27 cellular contexts compared by ENCODE assay signal in the genomic region with DNA sequence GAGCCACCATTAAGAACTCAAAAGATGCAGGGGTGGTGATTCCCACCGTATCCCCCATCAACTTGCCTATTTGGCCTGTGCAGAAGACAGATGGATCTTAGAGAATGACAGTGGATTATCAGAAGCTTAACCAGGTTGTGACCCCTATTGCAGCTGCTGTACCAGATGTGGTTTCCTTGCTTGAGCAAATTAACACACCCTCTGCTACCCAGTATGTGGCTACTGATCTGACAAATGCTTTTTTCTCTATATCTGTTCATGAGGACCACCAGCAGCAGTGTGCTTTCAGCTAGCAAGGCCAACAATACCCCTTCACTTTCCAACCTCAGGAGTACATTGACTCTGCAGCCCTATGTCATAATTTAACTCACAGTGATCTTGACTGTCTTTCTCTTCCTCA.
"Had no signal": no experiment of that assay in that cellular context is flagged by ENCODE, and none has a peak within 500 bp of the region (broad histone marks: within the 10 kb centered on the region; RNA-seq: fewer than 3 reads in every experiment).

No MANE protein-coding gene starts in this region.

- ATAC-seq: esophagus mucosa; naive thymus-derived CD8-positive, alpha-beta T cell; psoas muscle had no signal

- H3K36me3 Mint-ChIP-seq: activated naive CD8-positive, alpha-beta T cell treated with anti-CD3 and anti-CD28 coated beads for 36 hours; mesothelial cell of epicardium had no signal

- H3K79me2 ChIP-seq: hepatocyte had no signal

- H3K27me3 ChIP-seq: hepatocyte, left lung, ovary, right atrium auricular region had no signal

- H3K27me3 Mint-ChIP-seq: activated naive CD8-positive, alpha-beta T cell treated with anti-CD3 and anti-CD28 coated beads for 36 hours had no signal

- H3K27ac ChIP-seq: hepatocyte, left lung, ovary, psoas muscle, right atrium auricular region, spleen, tibial artery had no signal

- H3K9me3 ChIP-seq: left lung, ovary, psoas muscle, right atrium auricular region, tibial artery had no signal

- H3K36me3 ChIP-seq: left lung, ovary, right atrium auricular region, spleen, tibial artery had no signal

- H3K4me3 Mint-ChIP-seq: activated B cell treated with CpG ODN at 0.5 μM for 24 hours; activated CD4-positive, alpha-beta T cell treated with anti-CD3 and anti-CD28 coated beads for 36 hours; activated naive CD8-positive, alpha-beta T cell treated with anti-CD3 and anti-CD28 coated beads for 36 hours; mesothelial cell of epicardium; naive thymus-derived CD8-positive, alpha-beta T cell; stimulated activated naive CD8-positive, alpha-beta T cell treated with anti-CD3 and anti-CD28 coated beads, Interleukin-15, Interleukin-2, amounts not matched to agents 100 ng/mL and 50 ng/mL, for 24 hours; T-helper 1 cell treated with Interleukin-12 subunit alpha and Interleukin-12 subunit beta and Interleukin-4 antibody, amounts not matched to agents 30 μg/mL and 1 μg/mL, for 36 hours had no signal

- H2AFZ ChIP-seq: hepatocyte had no signal

- H3K4me2 ChIP-seq: hepatocyte had no signal

- FAIRE-seq: astrocyte, frontal cortex had no signal

- H3K9me3 Mint-ChIP-seq: activated naive CD8-positive, alpha-beta T cell treated with anti-CD3 and anti-CD28 coated beads for 36 hours had no signal

- H3K4me1 ChIP-seq: left lung, psoas muscle, right atrium auricular region, tibial artery had no signal

- H3K4me3 ChIP-seq: hepatocyte, left lung, ovary, psoas muscle, right atrium auricular region, spleen, tibial artery had no signal

- H3K27ac Mint-ChIP-seq: activated B cell treated with CpG ODN at 0.5 μM for 24 hours; activated CD4-positive, alpha-beta T cell treated with anti-CD3 and anti-CD28 coated beads for 36 hours; activated naive CD8-positive, alpha-beta T cell treated with anti-CD3 and anti-CD28 coated beads for 36 hours; mesothelial cell of epicardium had no signal

- DNase-seq: activated B cell treated with CpG ODN at 0.5 μM for 24 hours; activated CD4-positive, alpha-beta T cell treated with anti-CD3 and anti-CD28 coated beads for 36 hours; activated CD4-positive, alpha-beta T cell treated with anti-CD3 and anti-CD28 coated beads, Interleukin-2, amount 50 U/mL, for 4 hours; activated naive CD4-positive, alpha-beta T cell treated with Interleukin-2 at 50 U/mL for 16 hours; activated naive CD8-positive, alpha-beta T cell treated with anti-CD3 and anti-CD28 coated beads for 36 hours; activated T-cell treated with anti-CD3 and anti-CD28 coated beads for 4 hours; central memory CD4-positive, alpha-beta T cell; dermis blood vessel endothelial cell; effector CD8-positive, alpha-beta T cell; glutamatergic neuron; kidney glomerular epithelial cell; naive thymus-derived CD8-positive, alpha-beta T cell; ovary; psoas muscle; spleen; stimulated activated CD4-positive, alpha-beta T cell treated with anti-CD3 and anti-CD28 coated beads, Interleukin-4, amount 100 ng/mL, for 24 hours; T1000; tibial artery had no signal
